1 cellular context compared by ENCODE assay signal in genomic region chr9:126875780-126876510, GRCh38.
A peak's percentile ranks its signal among the peaks of the same experiment; 100 is the strongest.
TF ChIP-seq lines count a peak whose summit lies in the region.

No MANE protein-coding gene starts in this region.

TF ChIP-seq in HepG2, 621 proteins besides CTCF, POLR2A, EP300 and RAD21:
- TF ChIP-seq ZNF17 (CRISPR knock-in tag; IDR thresholded peaks at IDR 0.05) = no peak
- TF ChIP-seq JDP2 (CRISPR knock-in tag; IDR thresholded peaks at IDR 0.05; ENCODE audit: borderline replicate concordance) = no peak
- TF ChIP-seq MAFK (conservative IDR thresholded peaks at IDR 0.05 in 1 of 2, IDR thresholded peaks at IDR 0.05 in 1 of 2; ENCODE audit: low read length in 2 of 2) = peak; percentile 26 to 73; a peak in 2 of 4 replicates
- TF ChIP-seq, protein P1, sequence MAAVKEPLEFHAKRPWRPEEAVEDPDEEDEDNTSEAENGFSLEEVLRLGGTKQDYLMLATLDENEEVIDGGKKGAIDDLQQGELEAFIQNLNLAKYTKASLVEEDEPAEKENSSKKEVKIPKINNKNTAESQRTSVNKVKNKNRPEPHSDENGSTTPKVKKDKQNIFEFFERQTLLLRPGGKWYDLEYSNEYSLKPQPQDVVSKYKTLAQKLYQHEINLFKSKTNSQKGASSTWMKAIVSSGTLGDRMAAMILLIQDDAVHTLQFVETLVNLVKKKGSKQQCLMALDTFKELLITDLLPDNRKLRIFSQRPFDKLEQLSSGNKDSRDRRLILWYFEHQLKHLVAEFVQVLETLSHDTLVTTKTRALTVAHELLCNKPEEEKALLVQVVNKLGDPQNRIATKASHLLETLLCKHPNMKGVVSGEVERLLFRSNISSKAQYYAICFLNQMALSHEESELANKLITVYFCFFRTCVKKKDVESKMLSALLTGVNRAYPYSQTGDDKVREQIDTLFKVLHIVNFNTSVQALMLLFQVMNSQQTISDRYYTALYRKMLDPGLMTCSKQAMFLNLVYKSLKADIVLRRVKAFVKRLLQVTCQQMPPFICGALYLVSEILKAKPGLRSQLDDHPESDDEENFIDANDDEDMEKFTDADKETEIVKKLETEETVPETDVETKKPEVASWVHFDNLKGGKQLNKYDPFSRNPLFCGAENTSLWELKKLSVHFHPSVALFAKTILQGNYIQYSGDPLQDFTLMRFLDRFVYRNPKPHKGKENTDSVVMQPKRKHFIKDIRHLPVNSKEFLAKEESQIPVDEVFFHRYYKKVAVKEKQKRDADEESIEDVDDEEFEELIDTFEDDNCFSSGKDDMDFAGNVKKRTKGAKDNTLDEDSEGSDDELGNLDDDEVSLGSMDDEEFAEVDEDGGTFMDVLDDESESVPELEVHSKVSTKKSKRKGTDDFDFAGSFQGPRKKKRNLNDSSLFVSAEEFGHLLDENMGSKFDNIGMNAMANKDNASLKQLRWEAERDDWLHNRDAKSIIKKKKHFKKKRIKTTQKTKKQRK (IDR thresholded peaks at IDR 0.05; ENCODE audit: low read length) = no peak
- peak; percentile 85 for TF ChIP-seq HNRNPK (IDR thresholded peaks at IDR 0.05; ENCODE audit: low read depth, low read length, poor library complexity, severe bottlenecking)
- TF ChIP-seq THRA (CRISPR knock-in tag; IDR thresholded peaks at IDR 0.05; ENCODE audit: borderline replicate concordance) = no peak
- TF ChIP-seq LCORL (IDR thresholded peaks at IDR 0.05) = no peak
- no peak for TF ChIP-seq LCORL (CRISPR knock-in tag; IDR thresholded peaks at IDR 0.05)
- TF ChIP-seq DNMT1 (CRISPR knock-in tag; IDR thresholded peaks at IDR 0.05) = no peak
- TF ChIP-seq KMT2A (CRISPR knock-in tag; IDR thresholded peaks at IDR 0.05) = no peak
- peak; percentile 78 for TF ChIP-seq PCBP2 (optimal IDR thresholded peaks at IDR 0.05; ENCODE audit: low read depth, low read length, poor library complexity, severe bottlenecking)
- no peak for TF ChIP-seq SSRP1 (CRISPR knock-in tag; IDR thresholded peaks at IDR 0.05)
- no peak for TF ChIP-seq ZFP36L1 (CRISPR knock-in tag; IDR thresholded peaks at IDR 0.05)
- TF ChIP-seq ZNF207 (IDR thresholded peaks at IDR 0.05; ENCODE audit: borderline replicate concordance) = no peak
- no peak for TF ChIP-seq NR1H2 (CRISPR knock-in tag; IDR thresholded peaks at IDR 0.05; ENCODE audit: borderline replicate concordance, low read depth)
- TF ChIP-seq ZBTB21 (CRISPR knock-in tag; IDR thresholded peaks at IDR 0.05) = no peak
